In the genomic region with DNA sequence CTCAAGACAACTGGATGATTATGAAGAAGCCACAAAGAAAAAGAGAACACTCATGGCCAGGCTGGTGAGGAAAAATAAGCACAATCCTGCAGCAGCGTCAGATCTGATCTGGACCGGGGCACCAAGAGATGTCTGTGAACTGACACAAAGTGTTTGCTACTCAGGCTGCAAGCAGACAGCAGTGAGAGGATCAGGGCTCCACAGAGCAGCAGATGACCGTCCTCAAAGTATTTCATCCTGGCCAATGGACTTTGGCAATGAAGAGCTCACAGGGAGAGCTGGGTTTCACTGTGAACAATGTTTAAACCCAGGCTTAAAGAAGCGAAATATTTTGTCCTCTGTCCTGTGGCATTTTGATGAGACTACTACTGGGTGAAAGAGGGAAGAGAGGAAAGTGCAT, we compare ENCODE assay signal across 1 cellular context.
TF ChIP-seq lines count a peak whose summit lies in the region.

No MANE protein-coding gene starts in this region.

TF ChIP-seq in IMR-90, 13 proteins besides CTCF, POLR2A, EP300 and RAD21:
- TF ChIP-seq BHLHE40 (IDR thresholded peaks at IDR 0.05; ENCODE audit: low read depth, low read length) (no peak), MXI1 (IDR thresholded peaks at IDR 0.05; ENCODE audit: borderline replicate concordance, low read depth, low read length) (no peak), MAFK (IDR thresholded peaks at IDR 0.05; ENCODE audit: low read depth, low read length) (no peak), RCOR1 (IDR thresholded peaks at IDR 0.05; ENCODE audit: insufficient replicate concordance, low read length) (no peak), FOS (IDR thresholded peaks at IDR 0.05; ENCODE audit: low read depth, low read length) (no peak), NFE2L2 (IDR thresholded peaks at IDR 0.05; ENCODE audit: low read depth, low read length) (no peak), CEBPB (IDR thresholded peaks at IDR 0.05; ENCODE audit: low read depth, low read length) (no peak), USF2 (IDR thresholded peaks at IDR 0.05; ENCODE audit: low read depth, low read length) (no peak), RFX5 (IDR thresholded peaks at IDR 0.05; ENCODE audit: low read depth, low read length) (no peak), SMC3 (IDR thresholded peaks at IDR 0.05; ENCODE audit: low read depth, low read length) (no peak), MAZ (IDR thresholded peaks at IDR 0.05; ENCODE audit: borderline replicate concordance, low read depth, low read length) (no peak)
- TF ChIP-seq, protein P1, sequence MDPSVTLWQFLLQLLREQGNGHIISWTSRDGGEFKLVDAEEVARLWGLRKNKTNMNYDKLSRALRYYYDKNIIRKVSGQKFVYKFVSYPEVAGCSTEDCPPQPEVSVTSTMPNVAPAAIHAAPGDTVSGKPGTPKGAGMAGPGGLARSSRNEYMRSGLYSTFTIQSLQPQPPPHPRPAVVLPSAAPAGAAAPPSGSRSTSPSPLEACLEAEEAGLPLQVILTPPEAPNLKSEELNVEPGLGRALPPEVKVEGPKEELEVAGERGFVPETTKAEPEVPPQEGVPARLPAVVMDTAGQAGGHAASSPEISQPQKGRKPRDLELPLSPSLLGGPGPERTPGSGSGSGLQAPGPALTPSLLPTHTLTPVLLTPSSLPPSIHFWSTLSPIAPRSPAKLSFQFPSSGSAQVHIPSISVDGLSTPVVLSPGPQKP (IDR thresholded peaks at IDR 0.05; ENCODE audit: borderline replicate concordance, low read depth, low read length), result no peak
